In the genomic region with DNA sequence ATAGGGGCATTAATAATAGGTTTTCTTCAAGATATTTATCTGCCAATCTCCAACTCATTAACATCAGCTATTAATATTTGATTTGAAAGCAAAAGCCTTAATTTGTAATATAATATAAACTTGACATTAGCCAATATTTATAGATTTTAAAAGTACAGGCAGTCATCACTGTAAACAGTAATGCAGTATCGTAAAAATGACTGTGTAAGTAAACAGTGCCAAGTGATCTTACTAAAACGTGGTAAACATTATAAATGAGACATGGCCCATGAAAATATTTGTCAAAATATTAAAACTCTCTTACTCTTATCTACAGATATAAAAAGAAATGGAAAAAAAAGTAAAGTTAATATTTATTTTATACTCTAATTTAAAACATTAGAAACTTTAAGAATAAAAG, we compare ENCODE assay signal across 33 cellular contexts.
"Had no signal": no experiment of that assay in that cellular context is flagged by ENCODE, and none has a peak within 500 bp of the region (broad histone marks: within the 10 kb centered on the region; RNA-seq: fewer than 3 reads in every experiment).

No MANE protein-coding gene starts in this region.

- ATAC-seq: Panc1, Right ventricle myocardium inferior had no signal

- H3K9me3 ChIP-seq: MG63, SJCRH30, SK-N-SH had no signal

- H3K4me2 ChIP-seq: KMS-11, PC-9, SK-N-SH had no signal

- DNase-seq: Karpas-422, MG63, MV-4-11, NCI-H1092, NCI-H1105, NCI-H1417 treated with DMSO at 0.1 percent for 48 hours, NCI-H1436 treated with DMSO at 0.1 percent for 48 hours, NCI-H1694 treated with DMSO at 0.1 percent for 48 hours, NCI-H187 treated with DMSO at 0.1 percent for 48 hours, NCI-H2029, NCI-H2081, NCI-H2171 treated with DMSO at 0.1 percent for 48 hours, NCI-H226, NCI-H446 treated with DMSO at 0.1 percent for 48 hours, NCI-H510A, NCI-H524, NCI-H526, NCI-H69, NCI-H748 treated with DMSO at 0.1 percent for 48 hours, NCI-H82, OCI-M1, PC-9, SHP77, SIG-M5, SJCRH30, SK-N-SH, SW 1271, T-helper 1 cell, T-helper 2 cell had no signal

- H3K9ac ChIP-seq: KMS-11, SK-N-SH had no signal

- H3K4me3 ChIP-seq: MG63, PC-9, SJCRH30 had no signal

- H3K27ac ChIP-seq: KMS-11, PC-9, RWPE1, SJCRH30 had no signal

- H3K36me3 ChIP-seq: MG63, SJCRH30 had no signal

- H3K27me3 ChIP-seq: MG63, SJCRH30 had no signal

- H3K4me1 ChIP-seq: SJCRH30 had no signal

- H2AFZ ChIP-seq: PC-9 had no signal
